In the genomic region with DNA sequence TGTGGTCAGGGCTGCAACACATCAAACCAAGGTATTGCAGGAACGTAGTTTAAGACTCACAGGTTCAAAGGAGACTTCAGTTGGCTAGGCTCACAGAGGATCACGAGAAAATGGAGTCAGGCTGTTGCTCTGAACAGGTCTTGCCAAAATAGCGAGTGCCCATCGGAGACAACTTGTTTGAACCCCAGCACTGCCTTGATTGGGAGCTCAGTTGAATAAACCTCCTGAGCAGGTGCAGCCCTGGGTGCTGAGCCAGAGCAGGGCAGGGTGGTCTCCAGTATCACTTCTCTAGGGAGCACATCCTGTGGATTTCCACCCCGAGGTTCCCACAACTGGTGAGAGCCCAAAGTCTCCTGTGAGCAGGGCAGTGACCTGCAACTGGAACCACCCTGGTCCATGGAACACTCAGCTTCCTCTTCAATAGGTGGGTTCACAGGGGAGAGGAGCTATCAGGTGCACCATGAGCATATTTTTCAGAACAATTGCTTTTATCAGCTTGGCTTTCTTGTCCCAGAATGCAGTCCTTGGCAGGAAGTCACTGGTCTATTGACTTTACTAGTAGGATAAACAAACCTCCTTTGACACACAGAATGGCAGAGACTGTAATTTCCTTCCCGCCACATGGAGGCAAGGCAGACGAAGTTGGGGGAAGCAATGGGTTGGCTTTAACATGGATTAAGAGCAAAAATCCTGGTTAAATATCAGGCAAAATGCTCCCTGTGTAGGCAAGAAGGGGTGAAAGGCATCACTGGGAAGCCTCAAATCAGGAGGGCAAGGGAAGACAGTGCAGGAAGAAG, we compare ENCODE assay signal across 1 cellular context.
TF ChIP-seq lines count a peak whose summit lies in the region.

No MANE protein-coding gene starts in this region.

TF ChIP-seq in HepG2, 621 proteins besides CTCF, POLR2A, EP300 and RAD21 (continued from another document and continues in another):
- TF ChIP-seq U2AF2 (IDR thresholded peaks at IDR 0.05; ENCODE audit: low read depth, low read length), result no peak
- no peak for TF ChIP-seq ZNF34 (CRISPR knock-in tag; IDR thresholded peaks at IDR 0.05; ENCODE audit: borderline replicate concordance)
- TF ChIP-seq FOXP4 (CRISPR knock-in tag; IDR thresholded peaks at IDR 0.05), result peak; percentile 89
- peak; percentile 34; the same call in 1 of the 2 replicates for TF ChIP-seq MED13 (CRISPR knock-in tag; IDR thresholded peaks at IDR 0.05)
- no peak for TF ChIP-seq ZNF781 (CRISPR knock-in tag; IDR thresholded peaks at IDR 0.05; ENCODE audit: borderline replicate concordance, not compliant biosample characterization)
- TF ChIP-seq SMAD3 (CRISPR knock-in tag; IDR thresholded peaks at IDR 0.05), result no peak
- 0 out of 2 replicates have a peak, but pooled peaks have one; percentile 32 for TF ChIP-seq ARID2 (CRISPR knock-in tag; IDR thresholded peaks at IDR 0.05; ENCODE audit: borderline replicate concordance)
- TF ChIP-seq, protein P1, sequence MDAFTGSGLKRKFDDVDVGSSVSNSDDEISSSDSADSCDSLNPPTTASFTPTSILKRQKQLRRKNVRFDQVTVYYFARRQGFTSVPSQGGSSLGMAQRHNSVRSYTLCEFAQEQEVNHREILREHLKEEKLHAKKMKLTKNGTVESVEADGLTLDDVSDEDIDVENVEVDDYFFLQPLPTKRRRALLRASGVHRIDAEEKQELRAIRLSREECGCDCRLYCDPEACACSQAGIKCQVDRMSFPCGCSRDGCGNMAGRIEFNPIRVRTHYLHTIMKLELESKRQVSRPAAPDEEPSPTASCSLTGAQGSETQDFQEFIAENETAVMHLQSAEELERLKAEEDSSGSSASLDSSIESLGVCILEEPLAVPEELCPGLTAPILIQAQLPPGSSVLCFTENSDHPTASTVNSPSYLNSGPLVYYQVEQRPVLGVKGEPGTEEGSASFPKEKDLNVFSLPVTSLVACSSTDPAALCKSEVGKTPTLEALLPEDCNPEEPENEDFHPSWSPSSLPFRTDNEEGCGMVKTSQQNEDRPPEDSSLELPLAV (CRISPR knock-in tag; conservative IDR thresholded peaks at IDR 0.05; ENCODE audit: low read depth), result no peak
- TF ChIP-seq ZNF510 (CRISPR knock-in tag; IDR thresholded peaks at IDR 0.05; ENCODE audit: low read depth), result no peak
- no peak for TF ChIP-seq MLLT10 (CRISPR knock-in tag; IDR thresholded peaks at IDR 0.05)
- no peak for TF ChIP-seq KLF12 (CRISPR knock-in tag; IDR thresholded peaks at IDR 0.05; ENCODE audit: borderline replicate concordance)
- TF ChIP-seq HDAC6 (IDR thresholded peaks at IDR 0.05; ENCODE audit: low read depth, low read length), result no peak
- no peak for TF ChIP-seq ZNF577 (CRISPR knock-in tag; IDR thresholded peaks at IDR 0.05; ENCODE audit: borderline replicate concordance, low read depth)
- TF ChIP-seq FOXO1 (CRISPR knock-in tag; IDR thresholded peaks at IDR 0.05), result no peak; the same call in 1 of the 2 replicates
- no peak for TF ChIP-seq CC2D1A (CRISPR knock-in tag; IDR thresholded peaks at IDR 0.05)
- TF ChIP-seq HNF1B (CRISPR knock-in tag; IDR thresholded peaks at IDR 0.05), result no peak
- TF ChIP-seq MYC (CRISPR knock-in tag; IDR thresholded peaks at IDR 0.05; ENCODE audit: borderline replicate concordance), result peak; percentile 50; the same call in 1 of the 2 replicates
- peak; percentile 55 for TF ChIP-seq HNF4A (CRISPR knock-in tag; IDR thresholded peaks at IDR 0.05)
- TF ChIP-seq, protein P2, sequence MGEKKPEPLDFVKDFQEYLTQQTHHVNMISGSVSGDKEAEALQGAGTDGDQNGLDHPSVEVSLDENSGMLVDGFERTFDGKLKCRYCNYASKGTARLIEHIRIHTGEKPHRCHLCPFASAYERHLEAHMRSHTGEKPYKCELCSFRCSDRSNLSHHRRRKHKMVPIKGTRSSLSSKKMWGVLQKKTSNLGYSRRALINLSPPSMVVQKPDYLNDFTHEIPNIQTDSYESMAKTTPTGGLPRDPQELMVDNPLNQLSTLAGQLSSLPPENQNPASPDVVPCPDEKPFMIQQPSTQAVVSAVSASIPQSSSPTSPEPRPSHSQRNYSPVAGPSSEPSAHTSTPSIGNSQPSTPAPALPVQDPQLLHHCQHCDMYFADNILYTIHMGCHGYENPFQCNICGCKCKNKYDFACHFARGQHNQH (CRISPR knock-in tag; IDR thresholded peaks at IDR 0.05), result peak; percentile 44; the same call in 1 of the 2 replicates
- no peak for TF ChIP-seq ZFP90 (CRISPR knock-in tag; IDR thresholded peaks at IDR 0.05; ENCODE audit: borderline replicate concordance)
- no peak for TF ChIP-seq ZFYVE20 (CRISPR knock-in tag; IDR thresholded peaks at IDR 0.05; ENCODE audit: borderline replicate concordance, low read depth)
- TF ChIP-seq ATF7 (IDR thresholded peaks at IDR 0.05), result no peak
- TF ChIP-seq ATF7 (CRISPR knock-in tag; IDR thresholded peaks at IDR 0.05), result no peak
- TF ChIP-seq, protein P3, sequence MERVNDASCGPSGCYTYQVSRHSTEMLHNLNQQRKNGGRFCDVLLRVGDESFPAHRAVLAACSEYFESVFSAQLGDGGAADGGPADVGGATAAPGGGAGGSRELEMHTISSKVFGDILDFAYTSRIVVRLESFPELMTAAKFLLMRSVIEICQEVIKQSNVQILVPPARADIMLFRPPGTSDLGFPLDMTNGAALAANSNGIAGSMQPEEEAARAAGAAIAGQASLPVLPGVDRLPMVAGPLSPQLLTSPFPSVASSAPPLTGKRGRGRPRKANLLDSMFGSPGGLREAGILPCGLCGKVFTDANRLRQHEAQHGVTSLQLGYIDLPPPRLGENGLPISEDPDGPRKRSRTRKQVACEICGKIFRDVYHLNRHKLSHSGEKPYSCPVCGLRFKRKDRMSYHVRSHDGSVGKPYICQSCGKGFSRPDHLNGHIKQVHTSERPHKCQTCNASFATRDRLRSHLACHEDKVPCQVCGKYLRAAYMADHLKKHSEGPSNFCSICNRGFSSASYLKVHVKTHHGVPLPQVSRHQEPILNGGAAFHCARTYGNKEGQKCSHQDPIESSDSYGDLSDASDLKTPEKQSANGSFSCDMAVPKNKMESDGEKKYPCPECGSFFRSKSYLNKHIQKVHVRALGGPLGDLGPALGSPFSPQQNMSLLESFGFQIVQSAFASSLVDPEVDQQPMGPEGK (CRISPR knock-in tag; IDR thresholded peaks at IDR 0.05), result no peak
- TF ChIP-seq HOXA3 (CRISPR knock-in tag; IDR thresholded peaks at IDR 0.05), result peak; percentile 64
- TF ChIP-seq, protein P4, sequence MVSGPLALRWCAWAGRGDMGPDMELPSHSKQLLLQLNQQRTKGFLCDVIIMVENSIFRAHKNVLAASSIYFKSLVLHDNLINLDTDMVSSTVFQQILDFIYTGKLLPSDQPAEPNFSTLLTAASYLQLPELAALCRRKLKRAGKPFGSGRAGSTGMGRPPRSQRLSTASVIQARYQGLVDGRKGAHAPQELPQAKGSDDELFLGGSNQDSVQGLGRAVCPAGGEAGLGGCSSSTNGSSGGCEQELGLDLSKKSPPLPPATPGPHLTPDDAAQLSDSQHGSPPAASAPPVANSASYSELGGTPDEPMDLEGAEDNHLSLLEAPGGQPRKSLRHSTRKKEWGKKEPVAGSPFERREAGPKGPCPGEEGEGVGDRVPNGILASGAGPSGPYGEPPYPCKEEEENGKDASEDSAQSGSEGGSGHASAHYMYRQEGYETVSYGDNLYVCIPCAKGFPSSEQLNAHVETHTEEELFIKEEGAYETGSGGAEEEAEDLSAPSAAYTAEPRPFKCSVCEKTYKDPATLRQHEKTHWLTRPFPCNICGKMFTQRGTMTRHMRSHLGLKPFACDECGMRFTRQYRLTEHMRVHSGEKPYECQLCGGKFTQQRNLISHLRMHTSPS (CRISPR knock-in tag; IDR thresholded peaks at IDR 0.05; ENCODE audit: low read depth), result no peak
- peak; percentile 59; the same call in 1 of the 2 replicates for TF ChIP-seq HMG20A (CRISPR knock-in tag; IDR thresholded peaks at IDR 0.05; ENCODE audit: borderline replicate concordance)
- TF ChIP-seq SRSF9 (IDR thresholded peaks at IDR 0.05; ENCODE audit: borderline replicate concordance, insufficient read depth, low read depth, low read length, poor library complexity, severe bottlenecking), result no peak
- no peak for TF ChIP-seq PBX3 (CRISPR knock-in tag; IDR thresholded peaks at IDR 0.05; ENCODE audit: borderline replicate concordance)
- TF ChIP-seq ZNF644 (CRISPR knock-in tag; IDR thresholded peaks at IDR 0.05; ENCODE audit: low read depth), result peak; percentile 98
- TF ChIP-seq ZNF205 (CRISPR knock-in tag; IDR thresholded peaks at IDR 0.05), result peak; percentile 53; the same call in 1 of the 2 replicates
- TF ChIP-seq ZNF264 (CRISPR knock-in tag; IDR thresholded peaks at IDR 0.05), result no peak
- TF ChIP-seq CCDC6 (CRISPR knock-in tag; IDR thresholded peaks at IDR 0.05), result no peak
- TF ChIP-seq U2AF1 (optimal IDR thresholded peaks at IDR 0.05; ENCODE audit: low read depth, low read length), result no peak
- TF ChIP-seq ZNF350 (CRISPR knock-in tag; IDR thresholded peaks at IDR 0.05; ENCODE audit: borderline replicate concordance, low read depth), result 0 out of 2 replicates have a peak, but pooled peaks have one; percentile 28
- no peak for TF ChIP-seq ZNF343 (CRISPR knock-in tag; IDR thresholded peaks at IDR 0.05)
- TF ChIP-seq, protein P5, sequence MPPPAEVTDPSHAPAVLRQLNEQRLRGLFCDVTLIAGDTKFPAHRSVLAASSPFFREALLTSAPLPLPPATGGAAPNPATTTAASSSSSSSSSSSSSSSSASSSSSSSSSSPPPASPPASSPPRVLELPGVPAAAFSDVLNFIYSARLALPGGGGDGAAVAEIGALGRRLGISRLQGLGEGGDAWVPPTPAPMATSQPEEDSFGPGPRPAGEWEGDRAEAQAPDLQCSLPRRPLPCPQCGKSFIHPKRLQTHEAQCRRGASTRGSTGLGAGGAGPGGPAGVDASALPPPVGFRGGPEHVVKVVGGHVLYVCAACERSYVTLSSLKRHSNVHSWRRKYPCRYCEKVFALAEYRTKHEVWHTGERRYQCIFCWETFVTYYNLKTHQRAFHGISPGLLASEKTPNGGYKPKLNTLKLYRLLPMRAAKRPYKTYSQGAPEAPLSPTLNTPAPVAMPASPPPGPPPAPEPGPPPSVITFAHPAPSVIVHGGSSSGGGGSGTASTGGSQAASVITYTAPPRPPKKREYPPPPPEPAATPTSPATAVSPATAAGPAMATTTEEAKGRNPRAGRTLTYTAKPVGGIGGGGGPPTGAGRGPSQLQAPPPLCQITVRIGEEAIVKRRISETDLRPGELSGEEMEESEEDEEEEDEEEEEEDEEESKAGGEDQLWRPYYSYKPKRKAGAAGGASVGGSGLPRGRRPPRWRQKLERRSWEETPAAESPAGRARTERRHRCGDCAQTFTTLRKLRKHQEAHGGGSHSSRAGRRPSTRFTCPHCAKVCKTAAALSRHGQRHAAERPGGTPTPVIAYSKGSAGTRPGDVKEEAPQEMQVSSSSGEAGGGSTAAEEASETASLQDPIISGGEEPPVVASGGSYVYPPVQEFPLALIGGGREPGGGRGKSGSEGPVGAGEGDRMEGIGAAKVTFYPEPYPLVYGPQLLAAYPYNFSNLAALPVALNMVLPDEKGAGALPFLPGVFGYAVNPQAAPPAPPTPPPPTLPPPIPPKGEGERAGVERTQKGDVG (CRISPR knock-in tag; IDR thresholded peaks at IDR 0.05; ENCODE audit: borderline replicate concordance), result peak; percentile 41; the same call in 1 of the 2 replicates
- no peak for TF ChIP-seq JUND (CRISPR knock-in tag; IDR thresholded peaks at IDR 0.05)
- no peak for TF ChIP-seq FOXM1 (CRISPR knock-in tag; IDR thresholded peaks at IDR 0.05)
- no peak for TF ChIP-seq ZNF883 (CRISPR knock-in tag; IDR thresholded peaks at IDR 0.05; ENCODE audit: not compliant biosample characterization)
- no peak for TF ChIP-seq ZBTB14 (CRISPR knock-in tag; IDR thresholded peaks at IDR 0.05)
- TF ChIP-seq TAF15 (IDR thresholded peaks at IDR 0.05; ENCODE audit: low read depth, low read length, poor library complexity, severe bottlenecking), result no peak
